Comparison of ENCODE assay signal across 11 cellular contexts in genomic region chr6:43428874-43429273, GRCh38. TPM values are rescaled to one million over a fixed set of nuclear protein-coding genes. Genes with fewer than 3 reads are reported as not detected.
DNase-seq lines count a peak whose midpoint lies in the region; ATAC-seq, FAIRE-seq and TF ChIP-seq lines count a peak whose summit lies in the region.
"Had no signal": no experiment of that assay in that cellular context is flagged by ENCODE, and none has a peak within 500 bp of the region (broad histone marks: within the 10 kb centered on the region; RNA-seq: fewer than 3 reads in every experiment).

No MANE protein-coding gene starts in this region.

- dilution Hi-C loops in keratinocyte (cut with MboI; ENCODE audit: extremely low pct_ligation_motif_present, low sequenced_read_pairs), result no loop called here

- H3K4me1 Mint-ChIP-seq in type B pancreatic cell (ENCODE audit: unreplicated experiment), result peaks cover 16% of the 10 kb centered on the region

- H3K27ac Mint-ChIP-seq in type B pancreatic cell, result peak overlapping the region; percentile 97

- peak overlapping the region; percentile 96 for H3K4me3 Mint-ChIP-seq in type B pancreatic cell

- no peak for DNase-seq in left ventricle myocardium inferior
- no peak for DNase-seq in left ventricle myocardium superior
- no peak for DNase-seq in ascending aorta (ENCODE audit: low spot score in 2 of 2)
- DNase-seq in keratinocyte (ENCODE audit: low read depth, low spot score), result no peak
- DNase-seq in type B pancreatic cell (ENCODE audit: extremely low spot score, unreplicated experiment), result no peak
- DNase-seq in NCI-H446 treated with DMSO at 0.1 percent for 48 hours (lab: John Stamatoyannopoulos, UW), result no peak
- no peak for DNase-seq in tibial nerve (ENCODE audit: low spot score in 2 of 2)
- DNase-seq in SIG-M5 (lab: John Stamatoyannopoulos, UW), result no peak
- DNase-seq: effector CD4-positive, alpha-beta T cell; GOT3; stimulated activated CD4-positive, alpha-beta T cell treated with anti-CD3 and anti-CD28 coated beads, Interleukin-2, amount 100 ng/mL, for 24 hours had no signal

- no peak for TF ChIP-seq CTCF in left ventricle myocardium inferior (IDR thresholded peaks at IDR 0.05; ENCODE audit: borderline replicate concordance)
- no peak for TF ChIP-seq CTCF in ascending aorta (IDR thresholded peaks at IDR 0.05)
- no peak for TF ChIP-seq CTCF in keratinocyte (optimal IDR thresholded peaks at IDR 0.05 in 1 of 3, IDR thresholded peaks at IDR 0.05 in 1 of 3, conservative IDR thresholded peaks at IDR 0.05 in 1 of 3; ENCODE audit: extremely low read depth in 1 of 3, insufficient read depth in 2 of 3, low read length in 3 of 3)
- TF ChIP-seq CTCF in type B pancreatic cell (conservative IDR thresholded peaks at IDR 0.05), result no peak
- no peak for TF ChIP-seq CTCF in tibial nerve (IDR thresholded peaks at IDR 0.05)

- no peaks in the 10 kb centered on the region for H4K20me1 ChIP-seq in keratinocyte (ENCODE audit: control insufficient read depth, extremely low read depth, insufficient read depth, low read length)

- H3K4me1 ChIP-seq in left ventricle myocardium inferior (peaks cover 39% of the 10 kb centered on the region), ascending aorta (peaks cover 3 to 17% of the 10 kb centered on the region in 2 donors), keratinocyte (ENCODE audit: control insufficient read depth, extremely low read depth, insufficient read depth, low read length) (peaks cover 15% of the 10 kb centered on the region), tibial nerve (peaks cover 0 to 22% (median 15%) of the 10 kb centered on the region in 4 donors)

- peak overlapping the region; percentile 85 for H3K4me2 ChIP-seq in keratinocyte (ENCODE audit: control insufficient read depth, extremely low read depth, insufficient read depth, low read depth, low read length)

- H2AFZ ChIP-seq in keratinocyte (ENCODE audit: control insufficient read depth, low read length), result no peak overlapping the region

- TF ChIP-seq EP300 in tibial nerve (IDR thresholded peaks at IDR 0.05), result no peak

- peak overlapping the region; percentile 91 for H3K9ac ChIP-seq in keratinocyte (ENCODE audit: control insufficient read depth, extremely low read depth, insufficient read depth, low read length)

- no peaks in the 10 kb centered on the region for H3K9me1 ChIP-seq in keratinocyte (ENCODE audit: control insufficient read depth, extremely low read depth, insufficient read depth, low read length)

- intact Hi-C loops in left ventricle myocardium inferior (cut with micrococcal nuclease), result no loop called here
- intact Hi-C loops in left ventricle myocardium superior (cut with micrococcal nuclease), result no loop called here
- intact Hi-C loops in ascending aorta (cut with DNase I), result no loop called here

- H3K36me3 Mint-ChIP-seq in type B pancreatic cell, result no peaks in the 10 kb centered on the region

- H3K79me2 ChIP-seq in keratinocyte (ENCODE audit: control insufficient read depth, insufficient read depth, low read length), result peaks cover 35% of the 10 kb centered on the region

- ATAC-seq in left ventricle myocardium superior, result no peak

- peaks cover 21% of the 10 kb centered on the region for H3K36me3 ChIP-seq in left ventricle myocardium inferior
- peaks cover 6 to 8% of the 10 kb centered on the region in 2 donors for H3K36me3 ChIP-seq in ascending aorta
- peaks cover 14 to 22% of the 10 kb centered on the region in 2 experiments for H3K36me3 ChIP-seq in keratinocyte (ENCODE audit: control insufficient read depth in 2 of 2, extremely low read depth in 1 of 2, insufficient read depth in 2 of 2, low read length in 2 of 2)
- peaks cover 0 to 27% (median 0%) of the 10 kb centered on the region in 3 donors for H3K36me3 ChIP-seq in tibial nerve

- H3K9me3 Mint-ChIP-seq in type B pancreatic cell, result peaks cover 3% of the 10 kb centered on the region

- H3K27me3 ChIP-seq in left ventricle myocardium inferior (ENCODE audit: low read depth) (no peaks in the 10 kb centered on the region), ascending aorta (no peaks in the 10 kb centered on the region), keratinocyte (ENCODE audit: control insufficient read depth, extremely low read depth, insufficient read depth, low read length) (no peaks in the 10 kb centered on the region), tibial nerve (no peaks in the 10 kb centered on the region)

- 88 to 91% methylated on average over 3 of the region's 3 CpGs for WGBS in tibial nerve, 2 donors

- FAIRE-seq in keratinocyte (lab: Jason Lieb, UNC), result no peak

- H3K4me3 ChIP-seq in left ventricle myocardium inferior (peak overlapping the region; percentile 96), ascending aorta (peak overlapping the region; percentile 79 to 89), keratinocyte (ENCODE audit: control insufficient read depth in 2 of 3, extremely low read depth in 1 of 3, insufficient read depth in 2 of 3, low read depth in 1 of 3, low read length in 3 of 3) (peak overlapping the region; percentile 54 to 96 (median 91)), tibial nerve (peak overlapping the region in 2 of 4 donors; percentile 66 to 78)

- no peaks in the 10 kb centered on the region for H3K9me3 ChIP-seq in left ventricle myocardium inferior (replicated peaks)
- H3K9me3 ChIP-seq in ascending aorta, result no peaks in the 10 kb centered on the region
- H3K9me3 ChIP-seq in keratinocyte (ENCODE audit: control insufficient read depth, low read depth, low read length), result no peaks in the 10 kb centered on the region
- H3K9me3 ChIP-seq in tibial nerve, result no peaks in the 10 kb centered on the region

- peak overlapping the region; percentile 92 for H3K27ac ChIP-seq in left ventricle myocardium inferior (replicated peaks)
- H3K27ac ChIP-seq in ascending aorta, result peak overlapping the region in 1 of 2 donors; percentile 80
- H3K27ac ChIP-seq in keratinocyte (ENCODE audit: control insufficient read depth, insufficient read depth, low read length), result peak overlapping the region; percentile 52
- H3K27ac ChIP-seq in tibial nerve, result peak overlapping the region in 1 of 4 donors; percentile 81

- TF ChIP-seq POLR2A in tibial nerve (IDR thresholded peaks at IDR 0.05), result no peak

- H3K27me3 Mint-ChIP-seq in type B pancreatic cell, result no peaks in the 10 kb centered on the region

RNA-seq across cellular contexts. Expression of gene ABCC10, which starts 1.5 kb away (rescaled TPM):
- total RNA-seq in left ventricle myocardium inferior, result 11.7 TPM
- total RNA-seq in left ventricle myocardium superior, result 11.5 TPM
- 4.6 TPM for total RNA-seq in ascending aorta
- polyA plus RNA-seq in keratinocyte, result 17.9 to 30.1 TPM (median 23.0 TPM) in 3 replicates
- polyA plus RNA-seq in keratinocyte (2011; ENCODE audit: low read depth), result 3.5 TPM
- 9.9 and 14.6 TPM in 2 replicates for polyA plus RNA-seq in keratinocyte (2011; cell fraction: cytosol; rRNA removed)
- polyA plus RNA-seq in keratinocyte (2011; cell fraction: nucleus; rRNA removed), result 103 and 119 TPM in 2 replicates
- polyA plus RNA-seq in keratinocyte (2012; ENCODE audit: low replicate concordance), result 13.7 and 28.9 TPM in 2 replicates
- polyA minus RNA-seq in keratinocyte, result 33.9 to 46.4 TPM (median 35.0 TPM) in 3 replicates
- 29.9 TPM for polyA minus RNA-seq in keratinocyte (2011; cell fraction: cytosol; rRNA and poly(A)+ RNA removed)
- 84.7 and 90.7 TPM in 2 replicates for polyA minus RNA-seq in keratinocyte (2011; cell fraction: nucleus; rRNA and poly(A)+ RNA removed)
- 39.1 and 46.5 TPM in 2 replicates for total RNA-seq in type B pancreatic cell (ENCODE audit: low replicate concordance)
- total RNA-seq in tibial nerve, result 10 to 100 TPM; 14.9 to 35.9 (median 27.1) TPM

RNA-seq across cellular contexts. Expression of gene DLK2, which starts 26.5 kb away (rescaled TPM):
- total RNA-seq in left ventricle myocardium inferior (3.3 TPM), left ventricle myocardium superior (1.2 TPM), ascending aorta (not detected), type B pancreatic cell (ENCODE audit: low replicate concordance) (3.3 and 3.4 TPM in 2 replicates), tibial nerve (1 to 10 TPM in 2 of 4 donors, not detected in 2; 1.0 to 3.5 TPM)
- polyA plus RNA-seq in keratinocyte, result 19.8 to 32.2 TPM (median 31.6 TPM) in 3 replicates
- 2.2 TPM for polyA plus RNA-seq in keratinocyte (2011; ENCODE audit: low read depth)
- polyA plus RNA-seq in keratinocyte (2011; cell fraction: cytosol; rRNA removed), result 21.9 and 51.1 TPM in 2 replicates
- 55.1 and 77.8 TPM in 2 replicates for polyA plus RNA-seq in keratinocyte (2011; cell fraction: nucleus; rRNA removed)
- polyA plus RNA-seq in keratinocyte (2012; ENCODE audit: low replicate concordance), result 20.2 and 38.7 TPM in 2 replicates
- polyA minus RNA-seq in keratinocyte, result 23.2 to 88.5 TPM (median 28.0 TPM) in 3 replicates
- polyA minus RNA-seq in keratinocyte (2011; cell fraction: cytosol; rRNA and poly(A)+ RNA removed), result 67.7 TPM
- polyA minus RNA-seq in keratinocyte (2011; cell fraction: nucleus; rRNA and poly(A)+ RNA removed), result 34.7 and 38.7 TPM in 2 replicates

RNA-seq across cellular contexts. Expression of gene TJAP1, which starts 48.5 kb away (rescaled TPM):
- 24.1 TPM for total RNA-seq in left ventricle myocardium inferior
- 23.2 TPM for total RNA-seq in left ventricle myocardium superior
- total RNA-seq in ascending aorta, result 71.6 TPM
- polyA plus RNA-seq in keratinocyte, result 17.2 to 45.5 TPM (median 23.3 TPM) in 3 replicates
- polyA plus RNA-seq in keratinocyte (2011; ENCODE audit: low read depth), result 41.6 TPM
- 14.3 and 25.4 TPM in 2 replicates for polyA plus RNA-seq in keratinocyte (2011; cell fraction: cytosol; rRNA removed)
- polyA plus RNA-seq in keratinocyte (2011; cell fraction: nucleus; rRNA removed), result 78.8 and 84.0 TPM in 2 replicates
- 12.6 and 28.6 TPM in 2 replicates for polyA plus RNA-seq in keratinocyte (2012; ENCODE audit: low replicate concordance)
- 10.4 to 24.4 TPM (median 16.7 TPM) in 3 replicates for polyA minus RNA-seq in keratinocyte
- 11.7 TPM for polyA minus RNA-seq in keratinocyte (2011; cell fraction: cytosol; rRNA and poly(A)+ RNA removed)
- 11.8 and 19.6 TPM in 2 replicates for polyA minus RNA-seq in keratinocyte (2011; cell fraction: nucleus; rRNA and poly(A)+ RNA removed)
- total RNA-seq in type B pancreatic cell (ENCODE audit: low replicate concordance), result 34.7 and 44.5 TPM in 2 replicates
- 10 to 100 TPM; 30.2 to 43.8 (median 32.3) TPM for total RNA-seq in tibial nerve

RNA-seq across cellular contexts. Expression of gene ZNF318, which starts 59.4 kb away (rescaled TPM):
- total RNA-seq in left ventricle myocardium inferior (12.5 TPM), left ventricle myocardium superior (12.4 TPM), ascending aorta (4.4 TPM), type B pancreatic cell (ENCODE audit: low replicate concordance) (13.3 and 23.3 TPM in 2 replicates), tibial nerve (10 to 100 TPM; 18.4 to 26.4 (median 22.9) TPM)
- 11.4 to 15.9 TPM (median 14.6 TPM) in 3 replicates for polyA plus RNA-seq in keratinocyte
- 7.6 TPM for polyA plus RNA-seq in keratinocyte (2011; ENCODE audit: low read depth)
- polyA plus RNA-seq in keratinocyte (2011; cell fraction: cytosol; rRNA removed), result 7.9 and 12.9 TPM in 2 replicates
- 29.3 and 36.5 TPM in 2 replicates for polyA plus RNA-seq in keratinocyte (2011; cell fraction: nucleus; rRNA removed)
- 5.6 and 11.5 TPM in 2 replicates for polyA plus RNA-seq in keratinocyte (2012; ENCODE audit: low replicate concordance)
- 27.8 to 33.7 TPM (median 29.8 TPM) in 3 replicates for polyA minus RNA-seq in keratinocyte
- polyA minus RNA-seq in keratinocyte (2011; cell fraction: cytosol; rRNA and poly(A)+ RNA removed), result 13.2 TPM
- 19.5 and 30.5 TPM in 2 replicates for polyA minus RNA-seq in keratinocyte (2011; cell fraction: nucleus; rRNA and poly(A)+ RNA removed)
